9 cellular contexts compared by ENCODE assay signal in genomic region chr15:83114856-83115255, GRCh38. TPM values are rescaled to one million over a fixed set of nuclear protein-coding genes. Genes with fewer than 3 reads are reported as not detected.
"Had no signal": no experiment of that assay in that cellular context is flagged by ENCODE, and none has a peak within 500 bp of the region (broad histone marks: within the 10 kb centered on the region; RNA-seq: fewer than 3 reads in every experiment).

No MANE protein-coding gene starts in this region.

- H3K4me3 Mint-ChIP-seq: IgD-negative memory B cell had no signal

- DNase-seq: IMR-90, KBM-7, KG1 had no signal

- ATAC-seq: HepG2, K562 had no signal

- H3K4me3 ChIP-seq: K562 had no signal

- H3K27ac ChIP-seq: HL-60 had no signal

- H3K9me3 Mint-ChIP-seq: IgD-negative memory B cell had no signal

RNA-seq across cellular contexts. Expression of gene TM6SF1, which starts 7.4 kb away (rescaled TPM):
- total RNA-seq: HepG2, HT-29, HT1080 had no signal
- polyA plus RNA-seq: HepG2 had no signal
